In genomic region chr12:69331846-69332684, GRCh38 we compare ENCODE assay signal across 9 cellular contexts. TPM values are rescaled to one million over a fixed set of nuclear protein-coding genes. Genes with fewer than 3 reads are reported as not detected.
A peak's percentile ranks its signal among the peaks of the same experiment; 100 is the strongest.
DNase-seq lines count a peak whose midpoint lies in the region; ATAC-seq and TF ChIP-seq lines count a peak whose summit lies in the region.
"Had no signal": no experiment of that assay in that cellular context is flagged by ENCODE, and none has a peak within 500 bp of the region (broad histone marks: within the 10 kb centered on the region; RNA-seq: fewer than 3 reads in every experiment).

No MANE protein-coding gene starts in this region.

- H3K27ac ChIP-seq in DOHH2 (ENCODE audit: low read depth, low read length) = no peak overlapping the region
- H3K27ac ChIP-seq in esophagus muscularis mucosa (replicated peaks in 1 of 4) = no peak overlapping the region
- no peak overlapping the region for H3K27ac ChIP-seq in psoas muscle

- no peak for TF ChIP-seq POLR2A in esophagus muscularis mucosa (IDR thresholded peaks at IDR 0.05; ENCODE audit: low read depth)

- intact Hi-C loops in esophagus muscularis mucosa (cut with DNase I) = no loop called here
- intact Hi-C loops in psoas muscle (cut with DNase I) = no loop called here

- H3K79me2 ChIP-seq in DOHH2 (ENCODE audit: control insufficient read depth, low read length) = no peaks in the 10 kb centered on the region

- no peak for TF ChIP-seq EP300 in esophagus muscularis mucosa (IDR thresholded peaks at IDR 0.05)

- H3K4me3 ChIP-seq in DOHH2 (ENCODE audit: low read length) = peak overlapping the region; percentile 61
- H3K4me3 ChIP-seq in esophagus muscularis mucosa = peak overlapping the region in 3 of 4 donors; percentile 45 to 58 (median 51)
- peak overlapping the region; percentile 63 for H3K4me3 ChIP-seq in psoas muscle

- H3K27me3 ChIP-seq in DOHH2 (ENCODE audit: control insufficient read depth, low read length) (no peaks in the 10 kb centered on the region), esophagus muscularis mucosa (no peaks in the 10 kb centered on the region), psoas muscle (ENCODE audit: insufficient read depth in 3 of 3, low read length in 2 of 3) (peaks cover 0 to 8% (median 2%) of the 10 kb centered on the region in 3 donors)

- no peaks in the 10 kb centered on the region for H4K20me1 ChIP-seq in DOHH2 (ENCODE audit: control insufficient read depth, insufficient read depth, low read depth, low read length)

- H3K36me3 ChIP-seq in DOHH2 (ENCODE audit: control insufficient read depth, low read length) (no peaks in the 10 kb centered on the region), esophagus muscularis mucosa (no peaks in the 10 kb centered on the region), psoas muscle (ENCODE audit: insufficient read depth in 1 of 2, low read depth in 1 of 2) (no peaks in the 10 kb centered on the region)

- peak; percentile 11 for DNase-seq in NCI-H69 (lab: John Stamatoyannopoulos, UW)
- DNase-seq in esophagus muscularis mucosa (ENCODE audit: extremely low spot score) = no peak
- no peak for DNase-seq in psoas muscle
- DNase-seq in C1 segment of cervical spinal cord (lab: John Stamatoyannopoulos, UW) = no peak
- no peak for DNase-seq in HuH-7 (ENCODE audit: low spot score)
- DNase-seq in SW 1271 (lab: John Stamatoyannopoulos, UW) = no peak
- no peak for DNase-seq in NCI-H187 treated with DMSO at 0.1 percent for 48 hours (lab: John Stamatoyannopoulos, UW)

- 68% methylated on average over 20 of the region's 20 CpGs for WGBS in esophagus muscularis mucosa
- 52 to 69% (median 60%) methylated on average over 20 of the region's 20 CpGs for WGBS in psoas muscle, 3 donors

- ATAC-seq in psoas muscle = no peak

- H3K4me1 ChIP-seq in DOHH2 (ENCODE audit: control insufficient read depth, low read length) (peaks cover 37% of the 10 kb centered on the region), esophagus muscularis mucosa (peaks cover 0 to 18% (median 4%) of the 10 kb centered on the region in 4 donors), psoas muscle (peaks cover 6% of the 10 kb centered on the region)

- H3K4me2 ChIP-seq in DOHH2 (ENCODE audit: low read length) = peak overlapping the region; percentile 63

- H3K9me3 ChIP-seq in DOHH2 (ENCODE audit: control insufficient read depth, insufficient read depth, low read length) = no peaks in the 10 kb centered on the region
- no peaks in the 10 kb centered on the region for H3K9me3 ChIP-seq in esophagus muscularis mucosa
- H3K9me3 ChIP-seq in psoas muscle = no peaks in the 10 kb centered on the region

- H3F3A ChIP-seq in DOHH2 (ENCODE audit: control insufficient read depth, insufficient read depth) = peaks cover 3% of the 10 kb centered on the region

- H3K9me2 ChIP-seq in DOHH2 (replicated peaks; ENCODE audit: control insufficient read depth, low read length) = no peaks in the 10 kb centered on the region

- TF ChIP-seq CTCF in DOHH2 (IDR thresholded peaks at IDR 0.05; ENCODE audit: low read depth, low read length, poor library complexity, severe bottlenecking) = no peak
- TF ChIP-seq CTCF in esophagus muscularis mucosa (IDR thresholded peaks at IDR 0.05) = no peak
- TF ChIP-seq CTCF in psoas muscle (IDR thresholded peaks at IDR 0.05) = no peak

RNA-seq across cellular contexts. Expression of gene LYZ, which starts 16.1 kb away (rescaled TPM):
- 10 to 100 TPM in 3 of 4 donors, 1 to 10 TPM in 1; 8.8 to 95.3 (median 34.0) TPM for total RNA-seq in esophagus muscularis mucosa
- total RNA-seq in psoas muscle = 10 to 100 TPM in 1 of 4 donors, 1 to 10 TPM in 3; 6.1 to 26.7 (median 7.5) TPM
- polyA plus RNA-seq in psoas muscle = 1 to 10 TPM; 3.6 to 5.4 (median 5.0) TPM
- total RNA-seq: myocyte had no signal

RNA-seq across cellular contexts. Expression of gene YEATS4, which starts 27.5 kb away (rescaled TPM):
- total RNA-seq in esophagus muscularis mucosa = 10 to 100 TPM in 2 of 4 donors, 1 to 10 TPM in 2; 5.7 to 17.6 (median 11.5) TPM
- 10 to 100 TPM in 2 of 4 donors, 1 to 10 TPM in 2; 6.2 to 12.4 (median 9.5) TPM for total RNA-seq in psoas muscle
- polyA plus RNA-seq in psoas muscle = 10 to 100 TPM; 12.4 to 17.7 (median 13.2) TPM
